Comparison of ENCODE assay signal across 1 cellular context in genomic region chr17:59829217-59830006, GRCh38.
TF ChIP-seq lines count a peak whose summit lies in the region.

No MANE protein-coding gene starts in this region.

TF ChIP-seq in K562, 482 proteins besides CTCF, POLR2A, EP300 and RAD21 (continued from another document and continues in another):
- 0 out of 2 replicates have a peak, but pooled peaks have one; percentile 40 for TF ChIP-seq CHAMP1 (IDR thresholded peaks at IDR 0.05)
- peak; percentile 26; the same call in 1 of the 2 replicates for TF ChIP-seq TCF3 (CRISPR knock-in tag; IDR thresholded peaks at IDR 0.05)
- TF ChIP-seq WHSC1 (IDR thresholded peaks at IDR 0.05; ENCODE audit: low read length) = no peak
- no peak for TF ChIP-seq RBM17 (IDR thresholded peaks at IDR 0.05; ENCODE audit: borderline replicate concordance, low read depth, low read length)
- TF ChIP-seq ZBTB9 (CRISPR knock-in tag; IDR thresholded peaks at IDR 0.05) = no peak
- TF ChIP-seq ZNF347 (CRISPR knock-in tag; IDR thresholded peaks at IDR 0.05; ENCODE audit: low read depth) = no peak
- no peak for TF ChIP-seq STAT5B (CRISPR knock-in tag; IDR thresholded peaks at IDR 0.05)
- peak; percentile 68 for TF ChIP-seq EWSR1 (IDR thresholded peaks at IDR 0.05; ENCODE audit: borderline replicate concordance, low read depth, partially characterized antibody)
- TF ChIP-seq HINFP (tag; conservative IDR thresholded peaks at IDR 0.05; ENCODE audit: low read depth) = no peak
- TF ChIP-seq NFIC (IDR thresholded peaks at IDR 0.05) = no peak
- TF ChIP-seq STAT6 (CRISPR knock-in tag; IDR thresholded peaks at IDR 0.05) = no peak
- TF ChIP-seq DPF2 (IDR thresholded peaks at IDR 0.05) = peak; percentile 96
- TF ChIP-seq ATF2 (CRISPR knock-in tag; IDR thresholded peaks at IDR 0.05) = no peak
- 0 out of 2 replicates have a peak, but pooled peaks have one; percentile 20 for TF ChIP-seq CBFA2T2 (conservative IDR thresholded peaks at IDR 0.05)
- TF ChIP-seq ESRRA (IDR thresholded peaks at IDR 0.05; ENCODE audit: borderline replicate concordance, low read depth) = no peak
- peak; percentile 97 for TF ChIP-seq FOXM1 (IDR thresholded peaks at IDR 0.05; ENCODE audit: low read depth)
- no peak for TF ChIP-seq FOXM1 (CRISPR knock-in tag; IDR thresholded peaks at IDR 0.05; ENCODE audit: low read depth)
- no peak for TF ChIP-seq USF1 (CRISPR knock-in tag; IDR thresholded peaks at IDR 0.05)
- no peak; the same call in 1 of the 2 replicates for TF ChIP-seq MTA3 (IDR thresholded peaks at IDR 0.05; ENCODE audit: borderline replicate concordance)
- no peak for TF ChIP-seq SUPT5H (IDR thresholded peaks at IDR 0.05)
- TF ChIP-seq CXXC5 (CRISPR knock-in tag; IDR thresholded peaks at IDR 0.05) = no peak; the same call in 1 of the 2 replicates
- no peak for TF ChIP-seq SMAD1 (IDR thresholded peaks at IDR 0.05; ENCODE audit: low read depth, low read length, partially characterized antibody)
- TF ChIP-seq HDGF (IDR thresholded peaks at IDR 0.05) = no peak
- TF ChIP-seq ZFX (CRISPR knock-in tag; IDR thresholded peaks at IDR 0.05) = no peak
- TF ChIP-seq ZNF3 (CRISPR knock-in tag; IDR thresholded peaks at IDR 0.05) = no peak
- 0 out of 2 replicates have a peak, but pooled peaks have one; percentile 2 for TF ChIP-seq L3MBTL2 (IDR thresholded peaks at IDR 0.05)
- TF ChIP-seq ZNF695 (CRISPR knock-in tag; IDR thresholded peaks at IDR 0.05) = no peak
- TF ChIP-seq RBM22 (IDR thresholded peaks at IDR 0.05; ENCODE audit: low read depth, low read length, poor library complexity, severe bottlenecking) = no peak
- TF ChIP-seq YBX1 (IDR thresholded peaks at IDR 0.05) = no peak
- no peak for TF ChIP-seq POLR2AphosphoS5 (IDR thresholded peaks at IDR 0.05; ENCODE audit: control insufficient read depth, insufficient read depth, low read depth, low read length)
- no peak for TF ChIP-seq SFPQ (IDR thresholded peaks at IDR 0.05; ENCODE audit: low read depth, low read length)
- no peak for TF ChIP-seq ILK (tag; IDR thresholded peaks at IDR 0.05; ENCODE audit: borderline replicate concordance, low read depth)
- TF ChIP-seq ZFP91 (CRISPR knock-in tag; IDR thresholded peaks at IDR 0.05) = no peak
- TF ChIP-seq SRSF3 (IDR thresholded peaks at IDR 0.05; ENCODE audit: insufficient read depth, low read length) = no peak
- no peak for TF ChIP-seq E2F6 (IDR thresholded peaks at IDR 0.05; ENCODE audit: borderline replicate concordance in 1 of 2, extremely low read depth in 1 of 2, insufficient read depth in 1 of 2, insufficient read length in 1 of 2, low read depth in 1 of 2, low read length in 1 of 2, poor library complexity in 1 of 2, severe bottlenecking in 1 of 2)
- TF ChIP-seq FOS (IDR thresholded peaks at IDR 0.05; ENCODE audit: extremely low read depth, insufficient read length) = peak; percentile 43
- no peak for TF ChIP-seq TCF15 (CRISPR knock-in tag; IDR thresholded peaks at IDR 0.05)
- TF ChIP-seq GMEB1 (CRISPR knock-in tag; IDR thresholded peaks at IDR 0.05) = no peak
- TF ChIP-seq SREBF2 (CRISPR knock-in tag; IDR thresholded peaks at IDR 0.05) = no peak
- no peak for TF ChIP-seq HNRNPK (IDR thresholded peaks at IDR 0.05; ENCODE audit: low read depth, low read length, poor library complexity, severe bottlenecking)
- TF ChIP-seq IRF9 (tag; IDR thresholded peaks at IDR 0.05) = no peak
- peak; percentile 41; the same call in 1 of the 2 replicates for TF ChIP-seq CREB3 (tag; conservative IDR thresholded peaks at IDR 0.05; ENCODE audit: low read depth)
- TF ChIP-seq ESRRB (CRISPR knock-in tag; IDR thresholded peaks at IDR 0.05; ENCODE audit: borderline replicate concordance) = no peak
- no peak for TF ChIP-seq ZNF224 (CRISPR knock-in tag; IDR thresholded peaks at IDR 0.05)
- TF ChIP-seq SRSF1 (IDR thresholded peaks at IDR 0.05; ENCODE audit: low read depth, low read length) = no peak
